8 cellular contexts compared by ENCODE assay signal in genomic region chr10:115092258-115092554, GRCh38. TPM values are rescaled to one million over a fixed set of nuclear protein-coding genes. Genes with fewer than 3 reads are reported as not detected.
A peak's percentile ranks its signal among the peaks of the same experiment; 100 is the strongest.
DNase-seq lines count a peak whose midpoint lies in the region; ATAC-seq, FAIRE-seq and TF ChIP-seq lines count a peak whose summit lies in the region.

No MANE protein-coding gene starts in this region.

- no peak for DNase-seq in BE2C
- DNase-seq in WTC11 (ENCODE audit: low spot score): no peak
- DNase-seq in thoracic aorta (ENCODE audit: low spot score): no peak
- no peak for DNase-seq in urothelium cell line (ENCODE audit: low spot score)
- no peak for DNase-seq in NCI-H1105 (lab: John Stamatoyannopoulos, UW)

- H3K9me3 ChIP-seq in BE2C (no peaks in the 10 kb centered on the region), iPS-15b (ENCODE audit: control insufficient read depth, insufficient read depth, low read length) (no peaks in the 10 kb centered on the region), thoracic aorta (no peaks in the 10 kb centered on the region)

- POLR2A ChIA-PET in WTC11 (lab: Charles Lee): no interaction called here

- H3K27ac ChIP-seq in thoracic aorta: peak overlapping the region; percentile 77 to 84

- peak; percentile 14 for ATAC-seq in GM21576 (IDR thresholded peaks at IDR 0.05; ENCODE audit: unreplicated experiment)
- no peak for ATAC-seq in WTC11
- no peak for ATAC-seq in thoracic aorta (ENCODE audit: insufficient number of reproducible peaks, low FRiP score, low read depth)
- no peak for ATAC-seq in HG02973 (IDR thresholded peaks at IDR 0.05; ENCODE audit: unreplicated experiment)

- H3K4me1 ChIP-seq in BE2C: no peaks in the 10 kb centered on the region; the same call in 1 of the 2 replicates
- H3K4me1 ChIP-seq in iPS-15b (ENCODE audit: control insufficient read depth, insufficient read depth, low read length): peaks cover 7% of the 10 kb centered on the region
- H3K4me1 ChIP-seq in thoracic aorta (ENCODE audit: control insufficient read depth in 1 of 2, low read depth in 2 of 2): peaks cover 0 to 19% of the 10 kb centered on the region in 2 donors

- H3K36me3 Mint-ChIP-seq in WTC11: peaks cover 6% of the 10 kb centered on the region

- H3K9me3 Mint-ChIP-seq in WTC11: peaks cover 8% of the 10 kb centered on the region

- peak overlapping the region; percentile 72 for H3K4me3 ChIP-seq in BE2C (ENCODE audit: low read depth, low read length)
- peak overlapping the region; percentile 60 for H3K4me3 ChIP-seq in iPS-15b (ENCODE audit: low read depth, low read length)
- peak overlapping the region; percentile 82 for H3K4me3 ChIP-seq in thoracic aorta

- peaks cover 24% of the 10 kb centered on the region for H3K27me3 Mint-ChIP-seq in WTC11 (ENCODE audit: low read depth)

- H3K27me3 ChIP-seq in BE2C: no peaks in the 10 kb centered on the region
- H3K27me3 ChIP-seq in iPS-15b (ENCODE audit: control insufficient read depth, insufficient read depth, low read length): peaks cover 25% of the 10 kb centered on the region
- H3K27me3 ChIP-seq in thoracic aorta (replicated peaks; ENCODE audit: insufficient read depth): no peaks in the 10 kb centered on the region

- H3K9ac ChIP-seq in iPS-15b (ENCODE audit: low read depth, low read length): peak overlapping the region; percentile 26

- TF ChIP-seq CTCF in BE2C (IDR thresholded peaks at IDR 0.05; ENCODE audit: low read depth, low read length): no peak
- no peak for TF ChIP-seq CTCF in WTC11 (IDR thresholded peaks at IDR 0.05)
- TF ChIP-seq CTCF in thoracic aorta (IDR thresholded peaks at IDR 0.05): no peak

- FAIRE-seq in urothelium cell line (lab: Jason Lieb, UNC): no peak

- H3K4me3 Mint-ChIP-seq in WTC11: peak overlapping the region; percentile 84

- H3K36me3 ChIP-seq in BE2C: no peaks in the 10 kb centered on the region
- H3K36me3 ChIP-seq in iPS-15b (ENCODE audit: control insufficient read depth, insufficient read depth, low read length): no peaks in the 10 kb centered on the region
- H3K36me3 ChIP-seq in thoracic aorta: no peaks in the 10 kb centered on the region

- 0 out of 2 replicates have a peak overlapping the region, but pooled peaks have one; percentile 37 for H3K27ac Mint-ChIP-seq in WTC11

- peaks cover 35% of the 10 kb centered on the region for H3K4me1 Mint-ChIP-seq in WTC11

- CTCF ChIA-PET in WTC11 (lab: Charles Lee): interaction anchor here (0.7 to 2.4 kb wide), 2 partner anchors 42 to 212 kb away, joined by 3 to 9 read pairs; no protein-coding TSS in a partner anchor

TF ChIP-seq in WTC11, 78 proteins besides CTCF, POLR2A, EP300 and RAD21:
- TF ChIP-seq ZNF281 (CRISPR knock-in tag; IDR thresholded peaks at IDR 0.05) (no peak), ZNF263 (CRISPR knock-in tag; IDR thresholded peaks at IDR 0.05; ENCODE audit: low read depth) (no peak)

RNA-seq across cellular contexts. Expression of gene ATRNL1, which starts 1.0 kb away (rescaled TPM):
- 11.2 TPM for polyA plus RNA-seq in BE2C (2012; ENCODE audit: insufficient read depth, insufficient read length, low read depth)
- total RNA-seq in WTC11 (2021): 25.0 to 28.7 TPM (median 26.7 TPM) in 3 replicates
- 10 to 100 TPM; 24.6 to 57.4 TPM for total RNA-seq in thoracic aorta
